ENCODE assay signal across 18 cellular contexts in genomic region chr5:170960567-170960966, GRCh38.
"Had no signal": no experiment of that assay in that cellular context is flagged by ENCODE, and none has a peak within 500 bp of the region (broad histone marks: within the 10 kb centered on the region; RNA-seq: fewer than 3 reads in every experiment).

No MANE protein-coding gene starts in this region.

- H3K27me3 ChIP-seq: body of pancreas, neural progenitor cell, spleen, vagina had no signal

- H3K27ac ChIP-seq: body of pancreas, left ventricle myocardium inferior, neural progenitor cell, spleen, thoracic aorta, vagina had no signal

- DNase-seq: activated CD4-positive, alpha-beta memory T cell treated with anti-CD3 and anti-CD28 coated beads for 36 hours; activated CD4-positive, alpha-beta T cell treated with anti-CD3 and anti-CD28 coated beads for 48 hours; activated effector memory CD4-positive, alpha-beta T cell treated with Interleukin-2 at 50 U/mL for 16 hours; activated naive CD4-positive, alpha-beta T cell treated with anti-CD3 and anti-CD28 coated beads, Interleukin-2, amount 10 ng/mL, durations not matched to agents 7 days and 5 days; activated T-cell treated with anti-CD3 and anti-CD28 coated beads, Interleukin-2, amount 50 U/mL, for 72 hours; body of pancreas; caudate nucleus; effector memory CD4-positive, alpha-beta T cell; foreskin melanocyte; immature natural killer cell; left ventricle myocardium inferior; naive thymus-derived CD8-positive, alpha-beta T cell; spleen; stimulated activated CD4-positive, alpha-beta T cell treated with anti-CD3 and anti-CD28 coated beads, Interleukin-4, amount 100 ng/mL, for 1 hour; stimulated activated naive CD4-positive, alpha-beta T cell treated with Interleukin-2 at 50 U/mL for 16 hours had no signal

- H3K4me3 ChIP-seq: body of pancreas, left ventricle myocardium inferior, neural progenitor cell, spleen, thoracic aorta, vagina had no signal

- ATAC-seq: activated T-cell treated with anti-CD3 and anti-CD28 coated beads, Interleukin-2, amount 50 U/mL, for 72 hours; body of pancreas; naive thymus-derived CD8-positive, alpha-beta T cell had no signal

- H3K36me3 ChIP-seq: left ventricle myocardium inferior, neural progenitor cell, spleen, thoracic aorta, vagina had no signal

- H3K9me3 ChIP-seq: body of pancreas, left ventricle myocardium inferior, spleen, thoracic aorta, vagina had no signal

- H3K4me1 ChIP-seq: body of pancreas, left ventricle myocardium inferior, neural progenitor cell, spleen, vagina had no signal
